15 cellular contexts compared by ENCODE assay signal in genomic region chr12:51850933-51851244, GRCh38. TPM values are rescaled to one million over a fixed set of nuclear protein-coding genes. Genes with fewer than 3 reads are reported as not detected.
"Had no signal": no experiment of that assay in that cellular context is flagged by ENCODE, and none has a peak within 500 bp of the region (broad histone marks: within the 10 kb centered on the region; RNA-seq: fewer than 3 reads in every experiment).

No MANE protein-coding gene starts in this region.

- DNase-seq: activated CD4-positive, alpha-beta memory T cell treated with anti-CD3 and anti-CD28 coated beads for 36 hours; activated CD4-positive, alpha-beta T cell treated with anti-CD3 and anti-CD28 coated beads for 36 hours; activated effector memory CD4-positive, alpha-beta T cell treated with anti-CD3 and anti-CD28 coated beads, Interleukin-2, amount 50 U/mL, for 16 hours; activated T-cell treated with anti-CD3 and anti-CD28 coated beads, Interleukin-2, amount 50 U/mL, for 24 hours; caudate nucleus; esophagus squamous epithelium; mesendoderm; ovary; sigmoid colon; stimulated activated CD4-positive, alpha-beta T cell treated with anti-CD3 and anti-CD28 coated beads, Interleukin-2, amount 100 ng/mL, for 24 hours; uterus had no signal

- H3K4me3 ChIP-seq: esophagus squamous epithelium, ovary, sigmoid colon, thoracic aorta, uterus had no signal

- H3K27me3 ChIP-seq: ovary, uterus had no signal

- H3K9me3 ChIP-seq: esophagus squamous epithelium, ovary, sigmoid colon, thoracic aorta, uterus had no signal

- H3K27ac ChIP-seq: ovary, thoracic aorta had no signal

- H3K36me3 ChIP-seq: esophagus squamous epithelium, ovary, sigmoid colon, thoracic aorta, uterus had no signal

- ATAC-seq: activated CD4-positive, alpha-beta T cell treated with anti-CD3 and anti-CD28 coated beads for 36 hours; activated naive CD4-positive, alpha-beta T cell treated with anti-CD3 and anti-CD28 coated beads, Interleukin-2, amount 50 U/mL, for 72 hours; natural killer cell treated with Interleukin-12 subunit alpha and Interleukin-12 subunit beta and Interleukin-15 and Interleukin-18, amount 100 ng/mL, for 72 hours had no signal

RNA-seq across cellular contexts. Expression of gene ANKRD33, which starts 37.0 kb away (rescaled TPM):
- total RNA-seq: activated CD4-positive, alpha-beta memory T cell treated with anti-CD3 and anti-CD28 coated beads for 36 hours; activated CD4-positive, alpha-beta T cell treated with anti-CD3 and anti-CD28 coated beads for 36 hours; activated naive CD4-positive, alpha-beta T cell treated with anti-CD3 and anti-CD28 coated beads, Interleukin-2, amount 50 U/mL, for 72 hours; fibroblast of villous mesenchyme; natural killer cell treated with Interleukin-12 subunit alpha and Interleukin-12 subunit beta and Interleukin-15 and Interleukin-18, amount 100 ng/mL, for 72 hours; ovary; sigmoid colon; thoracic aorta had no signal

RNA-seq across cellular contexts. Expression of gene ACVRL1, which starts 56.4 kb away (rescaled TPM):
- total RNA-seq: activated CD4-positive, alpha-beta memory T cell treated with anti-CD3 and anti-CD28 coated beads for 36 hours; activated CD4-positive, alpha-beta T cell treated with anti-CD3 and anti-CD28 coated beads for 36 hours; activated naive CD4-positive, alpha-beta T cell treated with anti-CD3 and anti-CD28 coated beads, Interleukin-2, amount 50 U/mL, for 72 hours; natural killer cell treated with Interleukin-12 subunit alpha and Interleukin-12 subunit beta and Interleukin-15 and Interleukin-18, amount 100 ng/mL, for 72 hours had no signal
